ENCODE assay signal across 1 cellular context in genomic region chr7:106285051-106285800, GRCh38.
TF ChIP-seq lines count a peak whose summit lies in the region.

No MANE protein-coding gene starts in this region.

TF ChIP-seq in K562, 482 proteins besides CTCF, POLR2A, EP300 and RAD21 (continued from another document and continues in another):
- TF ChIP-seq ZNF609 (CRISPR knock-in tag; IDR thresholded peaks at IDR 0.05; ENCODE audit: borderline replicate concordance) (peak; percentile 38; the same call in 1 of the 2 replicates), NR3C1 (CRISPR knock-in tag; IDR thresholded peaks at IDR 0.05) (no peak), ZBTB2 (IDR thresholded peaks at IDR 0.05) (peak; percentile 90), ARID1B (IDR thresholded peaks at IDR 0.05) (peak; percentile 55), NCOA2 (IDR thresholded peaks at IDR 0.05; ENCODE audit: partially characterized antibody in 2 of 2) (no peak), CHD4 (IDR thresholded peaks at IDR 0.05; ENCODE audit: insufficient read depth, insufficient replicate concordance, low read depth, low read length, poor library complexity, severe bottlenecking) (peak; percentile 59), COPS2 (conservative IDR thresholded peaks at IDR 0.05) (no peak), RBM14 (IDR thresholded peaks at IDR 0.05; ENCODE audit: borderline replicate concordance, insufficient read depth, low read depth, low read length) (0 out of 2 replicates have a peak, but pooled peaks have one; percentile 34), MXD1 (CRISPR knock-in tag; IDR thresholded peaks at IDR 0.05; ENCODE audit: borderline replicate concordance, poor library complexity, severe bottlenecking) (peak; percentile 38), TSHZ1 (CRISPR knock-in tag; IDR thresholded peaks at IDR 0.05) (no peak), NFATC3 (IDR thresholded peaks at IDR 0.05) (peak; percentile 71; the same call in 1 of the 2 replicates), MTA2 (IDR thresholded peaks at IDR 0.05; ENCODE audit: low read depth) (peak; percentile 32; the same call in 1 of the 2 replicates), ATF1 (CRISPR knock-in tag; IDR thresholded peaks at IDR 0.05) (no peak; the same call in 1 of the 2 replicates), ATF1 (tag; IDR thresholded peaks at IDR 0.05) (peak; percentile 94), YY1 (IDR thresholded peaks at IDR 0.05; ENCODE audit: borderline replicate concordance in 1 of 3, control insufficient read depth in 1 of 3, extremely low read depth in 1 of 3, insufficient read depth in 3 of 3, insufficient read length in 1 of 3, insufficient replicate concordance in 2 of 3, low read depth in 1 of 3, low read length in 2 of 3) (peak in 1 of 3 experiments; percentile 8), ZNF431 (CRISPR knock-in tag; IDR thresholded peaks at IDR 0.05) (peak; percentile 14; the same call in 1 of the 2 replicates), IRF9 (tag; IDR thresholded peaks at IDR 0.05) (no peak), DPF2 (IDR thresholded peaks at IDR 0.05) (peak; percentile 82), BCL6 (CRISPR knock-in tag; IDR thresholded peaks at IDR 0.05) (no peak), CXXC5 (CRISPR knock-in tag; IDR thresholded peaks at IDR 0.05) (peak; percentile 97), SOX6 (IDR thresholded peaks at IDR 0.05) (peak; percentile 73), PCBP1 (IDR thresholded peaks at IDR 0.05; ENCODE audit: low read depth, low read length, poor library complexity, severe bottlenecking) (peak; percentile 90), MEF2A (IDR thresholded peaks at IDR 0.05; ENCODE audit: control insufficient read depth, low read depth, low read length) (no peak), PRMT5 (CRISPR knock-in tag; IDR thresholded peaks at IDR 0.05) (no peak), ZBTB8A (IDR thresholded peaks at IDR 0.05; ENCODE audit: partially characterized antibody) (no peak), ZNF696 (CRISPR knock-in tag; conservative IDR thresholded peaks at IDR 0.05) (no peak), OTX1 (CRISPR knock-in tag; IDR thresholded peaks at IDR 0.05) (0 out of 2 replicates have a peak, but pooled peaks have one; percentile 72), TRIM28 (IDR thresholded peaks at IDR 0.05) (peak; percentile 57; the same call in 1 of the 2 replicates), SMARCA4 (IDR thresholded peaks at IDR 0.05) (peak; percentile 83), TRIM25 (IDR thresholded peaks at IDR 0.05; ENCODE audit: borderline replicate concordance) (no peak), MAX (CRISPR knock-in tag; IDR thresholded peaks at IDR 0.05) (peak; percentile 93), RUNX1 (IDR thresholded peaks at IDR 0.05; ENCODE audit: low read depth) (no peak), L3MBTL2 (IDR thresholded peaks at IDR 0.05) (peak; percentile 92), VEZF1 (CRISPR knock-in tag; IDR thresholded peaks at IDR 0.05) (peak; percentile 92), MAZ (CRISPR knock-in tag; conservative IDR thresholded peaks at IDR 0.05 in 1 of 2, IDR thresholded peaks at IDR 0.05 in 1 of 2) (peak; percentile 99 to 100)
